Comparison of ENCODE assay signal across 1 cellular context in the genomic region with DNA sequence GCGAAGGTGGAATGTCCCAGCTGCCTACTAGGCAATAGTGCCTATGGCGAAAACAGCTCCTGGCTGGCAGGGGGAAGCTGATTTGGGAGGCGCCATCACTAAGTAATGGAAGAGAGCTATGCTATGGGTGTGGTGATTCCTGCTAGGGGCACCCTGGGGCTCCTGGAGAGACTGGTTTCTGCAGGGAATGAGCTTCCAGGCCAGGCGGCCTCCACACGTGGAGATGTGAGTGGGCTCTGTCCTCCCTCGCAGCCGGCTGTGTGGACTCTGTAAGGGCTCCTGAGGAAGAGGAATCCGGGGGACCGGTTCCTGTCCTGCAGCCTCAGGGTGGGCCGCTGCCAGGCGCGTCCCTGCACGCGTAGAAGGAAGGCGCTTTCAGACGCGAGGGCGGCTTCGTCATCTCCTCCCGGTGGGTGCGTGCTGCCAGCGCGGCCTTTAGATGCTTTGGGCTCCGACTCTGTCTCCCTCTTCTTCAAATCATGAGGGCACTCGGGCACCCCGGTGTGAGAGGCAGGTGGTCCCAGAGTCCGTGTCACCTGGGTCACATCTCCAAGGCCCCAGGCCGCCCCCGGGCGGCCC.
A peak's percentile ranks its signal among the peaks of the same experiment; 100 is the strongest.
TF ChIP-seq lines count a peak whose summit lies in the region.

No MANE protein-coding gene starts in this region.

TF ChIP-seq in H1, 55 proteins besides CTCF, POLR2A, EP300 and RAD21:
- TF ChIP-seq TEAD4 (IDR thresholded peaks at IDR 0.05; ENCODE audit: low read depth, low read length) (no peak), CREB1 (IDR thresholded peaks at IDR 0.05) (peak; percentile 67), TBP (IDR thresholded peaks at IDR 0.05; ENCODE audit: low read depth, low read length) (no peak), BRCA1 (IDR thresholded peaks at IDR 0.05; ENCODE audit: low read depth, low read length) (no peak), ATF2 (IDR thresholded peaks at IDR 0.05; ENCODE audit: low read length) (no peak), CTBP2 (IDR thresholded peaks at IDR 0.05; ENCODE audit: borderline replicate concordance, insufficient read depth, insufficient read length, low read length) (no peak), CEBPB (IDR thresholded peaks at IDR 0.05; ENCODE audit: low read depth, low read length) (no peak), EZH2 (IDR thresholded peaks at IDR 0.05; ENCODE audit: low read depth, low read length, severe bottlenecking) (peak; percentile 63), TAF1 (IDR thresholded peaks at IDR 0.05; ENCODE audit: low read depth, low read length) (no peak), KDM5A (IDR thresholded peaks at IDR 0.05; ENCODE audit: low read length) (no peak), SRF (IDR thresholded peaks at IDR 0.05; ENCODE audit: low read depth, low read length) (no peak), SIRT6 (IDR thresholded peaks at IDR 0.05; ENCODE audit: low read length) (no peak), BACH1 (IDR thresholded peaks at IDR 0.05; ENCODE audit: low read length) (no peak), RBBP5 (IDR thresholded peaks at IDR 0.05; ENCODE audit: borderline replicate concordance, low read depth, low read length) (no peak), SP4 (IDR thresholded peaks at IDR 0.05; ENCODE audit: low read length) (no peak), KDM1A (IDR thresholded peaks at IDR 0.05; ENCODE audit: borderline replicate concordance, low read length) (no peak), SP2 (IDR thresholded peaks at IDR 0.05; ENCODE audit: low read length) (no peak), GABPA (IDR thresholded peaks at IDR 0.05; ENCODE audit: borderline replicate concordance, insufficient read depth, low read length) (no peak), PHF8 (conservative IDR thresholded peaks at IDR 0.05; ENCODE audit: low read depth, low read length) (0 out of 2 replicates have a peak, but pooled peaks have one; percentile 19), EGR1 (IDR thresholded peaks at IDR 0.05; ENCODE audit: borderline replicate concordance, low read depth, low read length) (no peak), RFX5 (IDR thresholded peaks at IDR 0.05; ENCODE audit: borderline replicate concordance, low read depth, low read length) (no peak), TCF12 (IDR thresholded peaks at IDR 0.05; ENCODE audit: low read depth, low read length) (no peak), JUN (IDR thresholded peaks at IDR 0.05; ENCODE audit: low read depth, low read length) (no peak), CHD2 (IDR thresholded peaks at IDR 0.05; ENCODE audit: low read length) (no peak), TAF7 (optimal IDR thresholded peaks at IDR 0.05; ENCODE audit: borderline replicate concordance, low read depth, low read length) (no peak), RXRA (IDR thresholded peaks at IDR 0.05; ENCODE audit: insufficient read depth, low read depth, low read length) (no peak), SP1 (IDR thresholded peaks at IDR 0.05; ENCODE audit: low read depth, low read length) (no peak), SAP30 (IDR thresholded peaks at IDR 0.05; ENCODE audit: insufficient read depth, insufficient replicate concordance, low read length) (no peak), NANOG (IDR thresholded peaks at IDR 0.05; ENCODE audit: insufficient read depth, low read depth, low read length, poor library complexity, severe bottlenecking) (no peak), ZNF274 (IDR thresholded peaks at IDR 0.05; ENCODE audit: borderline replicate concordance, extremely low read depth, low read length) (no peak), HDAC6 (IDR thresholded peaks at IDR 0.05; ENCODE audit: low read depth, low read length) (no peak), JUND (IDR thresholded peaks at IDR 0.05; ENCODE audit: low read length) (no peak), GTF2F1 (IDR thresholded peaks at IDR 0.05; ENCODE audit: borderline replicate concordance, low read depth, low read length) (no peak), NRF1 (IDR thresholded peaks at IDR 0.05; ENCODE audit: low read depth, low read length) (no peak), BCL11A (IDR thresholded peaks at IDR 0.05; ENCODE audit: low read depth in 2 of 2, low read length in 2 of 2) (no peak), POU5F1 (IDR thresholded peaks at IDR 0.05; ENCODE audit: low read depth, low read length) (no peak), YY1 (IDR thresholded peaks at IDR 0.05; ENCODE audit: low read depth, low read length) (no peak), CBX8 (IDR thresholded peaks at IDR 0.05; ENCODE audit: borderline replicate concordance, low read depth, low read length) (no peak), ASH2L (IDR thresholded peaks at IDR 0.05; ENCODE audit: low read length) (no peak), RNF2 (IDR thresholded peaks at IDR 0.05; ENCODE audit: borderline replicate concordance, low read depth, low read length, missing control alignments, poor library complexity, severe bottlenecking) (peak; percentile 43), HDAC2 (IDR thresholded peaks at IDR 0.05; ENCODE audit: borderline replicate concordance in 1 of 2, low read depth in 2 of 2, low read length in 2 of 2) (no peak), CHD1 (IDR thresholded peaks at IDR 0.05; ENCODE audit: low read depth, low read length) (no peak), SUZ12 (IDR thresholded peaks at IDR 0.05; ENCODE audit: low read length) (no peak; the same call in 1 of the 2 replicates), MAFK (IDR thresholded peaks at IDR 0.05; ENCODE audit: low read depth, low read length) (no peak), SIX5 (IDR thresholded peaks at IDR 0.05; ENCODE audit: low read depth, low read length) (no peak)
- TF ChIP-seq, protein P1, sequence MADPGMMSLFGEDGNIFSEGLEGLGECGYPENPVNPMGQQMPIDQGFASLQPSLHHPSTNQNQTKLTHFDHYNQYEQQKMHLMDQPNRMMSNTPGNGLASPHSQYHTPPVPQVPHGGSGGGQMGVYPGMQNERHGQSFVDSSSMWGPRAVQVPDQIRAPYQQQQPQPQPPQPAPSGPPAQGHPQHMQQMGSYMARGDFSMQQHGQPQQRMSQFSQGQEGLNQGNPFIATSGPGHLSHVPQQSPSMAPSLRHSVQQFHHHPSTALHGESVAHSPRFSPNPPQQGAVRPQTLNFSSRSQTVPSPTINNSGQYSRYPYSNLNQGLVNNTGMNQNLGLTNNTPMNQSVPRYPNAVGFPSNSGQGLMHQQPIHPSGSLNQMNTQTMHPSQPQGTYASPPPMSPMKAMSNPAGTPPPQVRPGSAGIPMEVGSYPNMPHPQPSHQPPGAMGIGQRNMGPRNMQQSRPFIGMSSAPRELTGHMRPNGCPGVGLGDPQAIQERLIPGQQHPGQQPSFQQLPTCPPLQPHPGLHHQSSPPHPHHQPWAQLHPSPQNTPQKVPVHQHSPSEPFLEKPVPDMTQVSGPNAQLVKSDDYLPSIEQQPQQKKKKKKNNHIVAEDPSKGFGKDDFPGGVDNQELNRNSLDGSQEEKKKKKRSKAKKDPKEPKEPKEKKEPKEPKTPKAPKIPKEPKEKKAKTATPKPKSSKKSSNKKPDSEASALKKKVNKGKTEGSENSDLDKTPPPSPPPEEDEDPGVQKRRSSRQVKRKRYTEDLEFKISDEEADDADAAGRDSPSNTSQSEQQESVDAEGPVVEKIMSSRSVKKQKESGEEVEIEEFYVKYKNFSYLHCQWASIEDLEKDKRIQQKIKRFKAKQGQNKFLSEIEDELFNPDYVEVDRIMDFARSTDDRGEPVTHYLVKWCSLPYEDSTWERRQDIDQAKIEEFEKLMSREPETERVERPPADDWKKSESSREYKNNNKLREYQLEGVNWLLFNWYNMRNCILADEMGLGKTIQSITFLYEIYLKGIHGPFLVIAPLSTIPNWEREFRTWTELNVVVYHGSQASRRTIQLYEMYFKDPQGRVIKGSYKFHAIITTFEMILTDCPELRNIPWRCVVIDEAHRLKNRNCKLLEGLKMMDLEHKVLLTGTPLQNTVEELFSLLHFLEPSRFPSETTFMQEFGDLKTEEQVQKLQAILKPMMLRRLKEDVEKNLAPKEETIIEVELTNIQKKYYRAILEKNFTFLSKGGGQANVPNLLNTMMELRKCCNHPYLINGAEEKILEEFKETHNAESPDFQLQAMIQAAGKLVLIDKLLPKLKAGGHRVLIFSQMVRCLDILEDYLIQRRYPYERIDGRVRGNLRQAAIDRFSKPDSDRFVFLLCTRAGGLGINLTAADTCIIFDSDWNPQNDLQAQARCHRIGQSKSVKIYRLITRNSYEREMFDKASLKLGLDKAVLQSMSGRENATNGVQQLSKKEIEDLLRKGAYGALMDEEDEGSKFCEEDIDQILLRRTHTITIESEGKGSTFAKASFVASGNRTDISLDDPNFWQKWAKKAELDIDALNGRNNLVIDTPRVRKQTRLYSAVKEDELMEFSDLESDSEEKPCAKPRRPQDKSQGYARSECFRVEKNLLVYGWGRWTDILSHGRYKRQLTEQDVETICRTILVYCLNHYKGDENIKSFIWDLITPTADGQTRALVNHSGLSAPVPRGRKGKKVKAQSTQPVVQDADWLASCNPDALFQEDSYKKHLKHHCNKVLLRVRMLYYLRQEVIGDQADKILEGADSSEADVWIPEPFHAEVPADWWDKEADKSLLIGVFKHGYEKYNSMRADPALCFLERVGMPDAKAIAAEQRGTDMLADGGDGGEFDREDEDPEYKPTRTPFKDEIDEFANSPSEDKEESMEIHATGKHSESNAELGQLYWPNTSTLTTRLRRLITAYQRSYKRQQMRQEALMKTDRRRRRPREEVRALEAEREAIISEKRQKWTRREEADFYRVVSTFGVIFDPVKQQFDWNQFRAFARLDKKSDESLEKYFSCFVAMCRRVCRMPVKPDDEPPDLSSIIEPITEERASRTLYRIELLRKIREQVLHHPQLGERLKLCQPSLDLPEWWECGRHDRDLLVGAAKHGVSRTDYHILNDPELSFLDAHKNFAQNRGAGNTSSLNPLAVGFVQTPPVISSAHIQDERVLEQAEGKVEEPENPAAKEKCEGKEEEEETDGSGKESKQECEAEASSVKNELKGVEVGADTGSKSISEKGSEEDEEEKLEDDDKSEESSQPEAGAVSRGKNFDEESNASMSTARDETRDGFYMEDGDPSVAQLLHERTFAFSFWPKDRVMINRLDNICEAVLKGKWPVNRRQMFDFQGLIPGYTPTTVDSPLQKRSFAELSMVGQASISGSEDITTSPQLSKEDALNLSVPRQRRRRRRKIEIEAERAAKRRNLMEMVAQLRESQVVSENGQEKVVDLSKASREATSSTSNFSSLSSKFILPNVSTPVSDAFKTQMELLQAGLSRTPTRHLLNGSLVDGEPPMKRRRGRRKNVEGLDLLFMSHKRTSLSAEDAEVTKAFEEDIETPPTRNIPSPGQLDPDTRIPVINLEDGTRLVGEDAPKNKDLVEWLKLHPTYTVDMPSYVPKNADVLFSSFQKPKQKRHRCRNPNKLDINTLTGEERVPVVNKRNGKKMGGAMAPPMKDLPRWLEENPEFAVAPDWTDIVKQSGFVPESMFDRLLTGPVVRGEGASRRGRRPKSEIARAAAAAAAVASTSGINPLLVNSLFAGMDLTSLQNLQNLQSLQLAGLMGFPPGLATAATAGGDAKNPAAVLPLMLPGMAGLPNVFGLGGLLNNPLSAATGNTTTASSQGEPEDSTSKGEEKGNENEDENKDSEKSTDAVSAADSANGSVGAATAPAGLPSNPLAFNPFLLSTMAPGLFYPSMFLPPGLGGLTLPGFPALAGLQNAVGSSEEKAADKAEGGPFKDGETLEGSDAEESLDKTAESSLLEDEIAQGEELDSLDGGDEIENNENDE (IDR thresholded peaks at IDR 0.05; ENCODE audit: insufficient replicate concordance, low read length): no peak
- TF ChIP-seq, protein P2, sequence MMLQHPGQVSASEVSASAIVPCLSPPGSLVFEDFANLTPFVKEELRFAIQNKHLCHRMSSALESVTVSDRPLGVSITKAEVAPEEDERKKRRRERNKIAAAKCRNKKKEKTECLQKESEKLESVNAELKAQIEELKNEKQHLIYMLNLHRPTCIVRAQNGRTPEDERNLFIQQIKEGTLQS (IDR thresholded peaks at IDR 0.05; ENCODE audit: insufficient read depth, low read depth, low read length): no peak
- TF ChIP-seq, protein P3, sequence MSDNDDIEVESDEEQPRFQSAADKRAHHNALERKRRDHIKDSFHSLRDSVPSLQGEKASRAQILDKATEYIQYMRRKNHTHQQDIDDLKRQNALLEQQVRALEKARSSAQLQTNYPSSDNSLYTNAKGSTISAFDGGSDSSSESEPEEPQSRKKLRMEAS (IDR thresholded peaks at IDR 0.05): peak; percentile 57
- TF ChIP-seq, protein P4, sequence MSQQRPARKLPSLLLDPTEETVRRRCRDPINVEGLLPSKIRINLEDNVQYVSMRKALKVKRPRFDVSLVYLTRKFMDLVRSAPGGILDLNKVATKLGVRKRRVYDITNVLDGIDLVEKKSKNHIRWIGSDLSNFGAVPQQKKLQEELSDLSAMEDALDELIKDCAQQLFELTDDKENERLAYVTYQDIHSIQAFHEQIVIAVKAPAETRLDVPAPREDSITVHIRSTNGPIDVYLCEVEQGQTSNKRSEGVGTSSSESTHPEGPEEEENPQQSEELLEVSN (IDR thresholded peaks at IDR 0.05): peak; percentile 77; the same call in 1 of the 2 replicates
- TF ChIP-seq, protein P5, sequence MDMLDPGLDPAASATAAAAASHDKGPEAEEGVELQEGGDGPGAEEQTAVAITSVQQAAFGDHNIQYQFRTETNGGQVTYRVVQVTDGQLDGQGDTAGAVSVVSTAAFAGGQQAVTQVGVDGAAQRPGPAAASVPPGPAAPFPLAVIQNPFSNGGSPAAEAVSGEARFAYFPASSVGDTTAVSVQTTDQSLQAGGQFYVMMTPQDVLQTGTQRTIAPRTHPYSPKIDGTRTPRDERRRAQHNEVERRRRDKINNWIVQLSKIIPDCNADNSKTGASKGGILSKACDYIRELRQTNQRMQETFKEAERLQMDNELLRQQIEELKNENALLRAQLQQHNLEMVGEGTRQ (IDR thresholded peaks at IDR 0.05; ENCODE audit: low read length): no peak
TF ChIP-seq in H1: peak in this region for 6.
